Comparison of ENCODE assay signal across 8 cellular contexts in genomic region chr1:28927442-28928305, GRCh38. TPM values are rescaled to one million over a fixed set of nuclear protein-coding genes. Genes with fewer than 3 reads are reported as not detected.
DNase-seq lines count a peak whose midpoint lies in the region; ATAC-seq and TF ChIP-seq lines count a peak whose summit lies in the region.

No MANE protein-coding gene starts in this region.

- DNase-seq in Calu3, result no peak
- no peak for DNase-seq in activated CD8-positive, alpha-beta T cell treated with anti-CD3 and anti-CD28 coated beads for 36 hours
- DNase-seq in right lobe of liver, result no peak
- DNase-seq in NCI-H774 (lab: John Stamatoyannopoulos, UW), result no peak

- no peaks in the 10 kb centered on the region for H3K27me3 Mint-ChIP-seq in Calu3 (ENCODE audit: unreplicated experiment)
- H3K27me3 Mint-ChIP-seq in activated CD8-positive, alpha-beta T cell treated with anti-CD3 and anti-CD28 coated beads for 36 hours, result no peaks in the 10 kb centered on the region

- no peaks in the 10 kb centered on the region for H3K36me3 ChIP-seq in HUES6 (ENCODE audit: control insufficient read depth, insufficient read depth, low read length)
- H3K36me3 ChIP-seq in right lobe of liver, result no peaks in the 10 kb centered on the region

- H3K9me3 Mint-ChIP-seq in Calu3 (ENCODE audit: low read depth, unreplicated experiment), result no peaks in the 10 kb centered on the region
- H3K9me3 Mint-ChIP-seq in activated CD8-positive, alpha-beta T cell treated with anti-CD3 and anti-CD28 coated beads for 36 hours, result no peaks in the 10 kb centered on the region

- CTCF ChIA-PET in Calu3 (lab: Charles Lee), result interaction anchor here (0.8 kb wide), 1 partner anchor 10 kb away, joined by 3 read pairs; no protein-coding TSS in a partner anchor
- CTCF ChIA-PET in activated CD8-positive, alpha-beta T cell treated with anti-CD3 and anti-CD28 coated beads for 36 hours (lab: Charles Lee), result interaction anchor here (0.9 to 2.0 kb wide), 6 partner anchors 11 to 105 kb away, joined by 3 to 11 read pairs (median 4); no protein-coding TSS in a partner anchor

- peak; percentile 8 for ATAC-seq in activated CD8-positive, alpha-beta T cell treated with anti-CD3 and anti-CD28 coated beads for 36 hours
- ATAC-seq in right lobe of liver (peak in 2 of 4 donors; percentile 17 to 25), HG03571 (IDR thresholded peaks at IDR 0.05; ENCODE audit: unreplicated experiment) (no peak), HG03565 (IDR thresholded peaks at IDR 0.05; ENCODE audit: unreplicated experiment) (no peak), GM18870 (IDR thresholded peaks at IDR 0.05; ENCODE audit: unreplicated experiment) (no peak)

- no peak overlapping the region for H3K4me3 Mint-ChIP-seq in Calu3 (ENCODE audit: low read depth, unreplicated experiment)
- peak overlapping the region; percentile 57 for H3K4me3 Mint-ChIP-seq in activated CD8-positive, alpha-beta T cell treated with anti-CD3 and anti-CD28 coated beads for 36 hours

- H3K4me1 Mint-ChIP-seq in Calu3 (ENCODE audit: low read depth, unreplicated experiment), result peaks cover 15% of the 10 kb centered on the region
- H3K4me1 Mint-ChIP-seq in activated CD8-positive, alpha-beta T cell treated with anti-CD3 and anti-CD28 coated beads for 36 hours (ENCODE audit: low read depth), result peaks cover 57% of the 10 kb centered on the region

- H3K27ac ChIP-seq in HUES6 (ENCODE audit: low read depth, low read length) (peak overlapping the region; percentile 35; the same call in 1 of the 2 replicates), right lobe of liver (peak overlapping the region; percentile 16 to 35 (median 17))

- no peak overlapping the region for H3K4me3 ChIP-seq in HUES6 (ENCODE audit: low read depth, low read length)
- no peak overlapping the region for H3K4me3 ChIP-seq in right lobe of liver

- H3K27me3 ChIP-seq in HUES6 (ENCODE audit: control insufficient read depth, insufficient read depth, low read length), result no peaks in the 10 kb centered on the region
- H3K27me3 ChIP-seq in right lobe of liver, result no peaks in the 10 kb centered on the region

- POLR2A ChIA-PET in activated CD8-positive, alpha-beta T cell treated with anti-CD3 and anti-CD28 coated beads for 36 hours (lab: Charles Lee), result interaction anchor here (0.9 to 2.2 kb wide), 2 partner anchors 10 to 24 kb away, joined by 3 to 11 read pairs; no protein-coding TSS in a partner anchor

- intact Hi-C loops in Calu3 (cut with micrococcal nuclease; ENCODE audit: unreplicated experiment) (no loop called here), right lobe of liver (cut with DNase I) (no loop called here)
- intact Hi-C loops in activated CD8-positive, alpha-beta T cell treated with anti-CD3 and anti-CD28 coated beads for 36 hours (cut with micrococcal nuclease), result loop anchor here (5.0 kb wide), 1 partner anchor 35 kb away; no protein-coding TSS in a partner anchor

- H3K9me3 ChIP-seq in HUES6 (ENCODE audit: control insufficient read depth, insufficient read depth, low read depth, low read length), result no peaks in the 10 kb centered on the region
- H3K9me3 ChIP-seq in right lobe of liver, result no peaks in the 10 kb centered on the region

- TF ChIP-seq POLR2A in right lobe of liver (IDR thresholded peaks at IDR 0.05), result no peak

- BruUV-seq in Calu3 (replicated peaks; lab: Mats Ljungman, UMichigan), result no TSS peak

- H3K36me3 Mint-ChIP-seq in Calu3 (ENCODE audit: insufficient read depth, unreplicated experiment), result no peaks in the 10 kb centered on the region
- peaks cover 4% of the 10 kb centered on the region for H3K36me3 Mint-ChIP-seq in activated CD8-positive, alpha-beta T cell treated with anti-CD3 and anti-CD28 coated beads for 36 hours (ENCODE audit: low read depth)

- TF ChIP-seq CTCF in Calu3 (IDR thresholded peaks at IDR 0.05; ENCODE audit: unreplicated experiment) (no peak), right lobe of liver (IDR thresholded peaks at IDR 0.05) (no peak)
- TF ChIP-seq CTCF in activated CD8-positive, alpha-beta T cell treated with anti-CD3 and anti-CD28 coated beads for 36 hours (IDR thresholded peaks at IDR 0.05), result no peak

- WGBS in right lobe of liver (ENCODE audit: insufficient coverage, low coverage, low lambda C conversion rate, missing lambda C conversion rate), result 50% methylated on average over 2 of the region's 2 CpGs

- H3K9ac ChIP-seq in HUES6 (ENCODE audit: low read length), result no peak overlapping the region

- peak overlapping the region; percentile 50 for H3K27ac Mint-ChIP-seq in Calu3 (ENCODE audit: unreplicated experiment)
- peak overlapping the region; percentile 89 for H3K27ac Mint-ChIP-seq in activated CD8-positive, alpha-beta T cell treated with anti-CD3 and anti-CD28 coated beads for 36 hours

- H3K4me1 ChIP-seq in HUES6 (ENCODE audit: control insufficient read depth, insufficient read depth, low read length) (peaks cover 18% of the 10 kb centered on the region), right lobe of liver (peaks cover 0 to 10% (median 6%) of the 10 kb centered on the region in 4 donors)

RNA-seq across cellular contexts. Expression of gene EPB41, which starts 13.3 kb away (rescaled TPM):
- total RNA-seq in Calu3 (2022) (40.7 and 46.2 TPM in 2 replicates), right lobe of liver (10 to 100 TPM; 35.3 to 58.7 (median 49.2) TPM)
- total RNA-seq in activated CD8-positive, alpha-beta T cell treated with anti-CD3 and anti-CD28 coated beads for 36 hours, result 10 to 100 TPM; 74.9 to 80.3 TPM
